Comparison of ENCODE assay signal across 2 cellular contexts in genomic region chr14:20302042-20302761, GRCh38.
TF ChIP-seq lines count a peak whose summit lies in the region.

No MANE protein-coding gene starts in this region.

TF ChIP-seq in GM12878, 131 proteins besides CTCF, POLR2A, EP300 and RAD21:
- TF ChIP-seq MEF2A (IDR thresholded peaks at IDR 0.05; ENCODE audit: insufficient read depth, low read depth, low read length): no peak
- no peak for TF ChIP-seq ZBED1 (IDR thresholded peaks at IDR 0.05; ENCODE audit: borderline replicate concordance)
- TF ChIP-seq IRF4 (IDR thresholded peaks at IDR 0.05; ENCODE audit: low read depth, low read length): 0 out of 2 replicates have a peak, but pooled peaks have one; percentile 38
- TF ChIP-seq MXI1 (IDR thresholded peaks at IDR 0.05; ENCODE audit: low read depth, low read length): no peak

TF ChIP-seq in SK-N-SH, 30 proteins besides CTCF, POLR2A, EP300 and RAD21:
- TF ChIP-seq TCF12 (IDR thresholded peaks at IDR 0.05) (no peak), GABPA (IDR thresholded peaks at IDR 0.05; ENCODE audit: low read depth) (no peak), NFIC (IDR thresholded peaks at IDR 0.05; ENCODE audit: borderline replicate concordance) (no peak), NRF1 (IDR thresholded peaks at IDR 0.05; ENCODE audit: low read depth, low read length) (no peak), GATA2 (CRISPR knock-in tag; IDR thresholded peaks at IDR 0.05) (no peak), RCOR1 (IDR thresholded peaks at IDR 0.05; ENCODE audit: low read length) (no peak), SMC3 (IDR thresholded peaks at IDR 0.05; ENCODE audit: low read depth, low read length) (no peak), CHD2 (IDR thresholded peaks at IDR 0.05; ENCODE audit: low read length, partially characterized antibody) (no peak), JUND (IDR thresholded peaks at IDR 0.05) (no peak), ELF1 (IDR thresholded peaks at IDR 0.05) (no peak), YY1 (IDR thresholded peaks at IDR 0.05; ENCODE audit: low read depth) (no peak), FOXM1 (IDR thresholded peaks at IDR 0.05; ENCODE audit: low read depth) (no peak), FOSL2 (IDR thresholded peaks at IDR 0.05; ENCODE audit: borderline replicate concordance, low read depth) (no peak)
- TF ChIP-seq, protein P1, sequence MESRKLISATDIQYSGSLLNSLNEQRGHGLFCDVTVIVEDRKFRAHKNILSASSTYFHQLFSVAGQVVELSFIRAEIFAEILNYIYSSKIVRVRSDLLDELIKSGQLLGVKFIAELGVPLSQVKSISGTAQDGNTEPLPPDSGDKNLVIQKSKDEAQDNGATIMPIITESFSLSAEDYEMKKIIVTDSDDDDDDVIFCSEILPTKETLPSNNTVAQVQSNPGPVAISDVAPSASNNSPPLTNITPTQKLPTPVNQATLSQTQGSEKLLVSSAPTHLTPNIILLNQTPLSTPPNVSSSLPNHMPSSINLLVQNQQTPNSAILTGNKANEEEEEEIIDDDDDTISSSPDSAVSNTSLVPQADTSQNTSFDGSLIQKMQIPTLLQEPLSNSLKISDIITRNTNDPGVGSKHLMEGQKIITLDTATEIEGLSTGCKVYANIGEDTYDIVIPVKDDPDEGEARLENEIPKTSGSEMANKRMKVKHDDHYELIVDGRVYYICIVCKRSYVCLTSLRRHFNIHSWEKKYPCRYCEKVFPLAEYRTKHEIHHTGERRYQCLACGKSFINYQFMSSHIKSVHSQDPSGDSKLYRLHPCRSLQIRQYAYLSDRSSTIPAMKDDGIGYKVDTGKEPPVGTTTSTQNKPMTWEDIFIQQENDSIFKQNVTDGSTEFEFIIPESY (IDR thresholded peaks at IDR 0.05; ENCODE audit: borderline replicate concordance, low read depth): no peak
- TF ChIP-seq, protein P2, sequence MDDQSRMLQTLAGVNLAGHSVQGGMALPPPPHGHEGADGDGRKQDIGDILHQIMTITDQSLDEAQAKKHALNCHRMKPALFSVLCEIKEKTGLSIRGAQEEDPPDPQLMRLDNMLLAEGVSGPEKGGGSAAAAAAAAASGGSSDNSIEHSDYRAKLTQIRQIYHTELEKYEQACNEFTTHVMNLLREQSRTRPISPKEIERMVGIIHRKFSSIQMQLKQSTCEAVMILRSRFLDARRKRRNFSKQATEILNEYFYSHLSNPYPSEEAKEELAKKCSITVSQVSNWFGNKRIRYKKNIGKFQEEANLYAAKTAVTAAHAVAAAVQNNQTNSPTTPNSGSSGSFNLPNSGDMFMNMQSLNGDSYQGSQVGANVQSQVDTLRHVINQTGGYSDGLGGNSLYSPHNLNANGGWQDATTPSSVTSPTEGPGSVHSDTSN (IDR thresholded peaks at IDR 0.05): no peak
- TF ChIP-seq, protein P3, sequence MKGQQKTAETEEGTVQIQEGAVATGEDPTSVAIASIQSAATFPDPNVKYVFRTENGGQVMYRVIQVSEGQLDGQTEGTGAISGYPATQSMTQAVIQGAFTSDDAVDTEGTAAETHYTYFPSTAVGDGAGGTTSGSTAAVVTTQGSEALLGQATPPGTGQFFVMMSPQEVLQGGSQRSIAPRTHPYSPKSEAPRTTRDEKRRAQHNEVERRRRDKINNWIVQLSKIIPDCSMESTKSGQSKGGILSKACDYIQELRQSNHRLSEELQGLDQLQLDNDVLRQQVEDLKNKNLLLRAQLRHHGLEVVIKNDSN (IDR thresholded peaks at IDR 0.05; ENCODE audit: borderline replicate concordance, low read depth): no peak
